Comparison of ENCODE assay signal across 9 cellular contexts in the genomic region with DNA sequence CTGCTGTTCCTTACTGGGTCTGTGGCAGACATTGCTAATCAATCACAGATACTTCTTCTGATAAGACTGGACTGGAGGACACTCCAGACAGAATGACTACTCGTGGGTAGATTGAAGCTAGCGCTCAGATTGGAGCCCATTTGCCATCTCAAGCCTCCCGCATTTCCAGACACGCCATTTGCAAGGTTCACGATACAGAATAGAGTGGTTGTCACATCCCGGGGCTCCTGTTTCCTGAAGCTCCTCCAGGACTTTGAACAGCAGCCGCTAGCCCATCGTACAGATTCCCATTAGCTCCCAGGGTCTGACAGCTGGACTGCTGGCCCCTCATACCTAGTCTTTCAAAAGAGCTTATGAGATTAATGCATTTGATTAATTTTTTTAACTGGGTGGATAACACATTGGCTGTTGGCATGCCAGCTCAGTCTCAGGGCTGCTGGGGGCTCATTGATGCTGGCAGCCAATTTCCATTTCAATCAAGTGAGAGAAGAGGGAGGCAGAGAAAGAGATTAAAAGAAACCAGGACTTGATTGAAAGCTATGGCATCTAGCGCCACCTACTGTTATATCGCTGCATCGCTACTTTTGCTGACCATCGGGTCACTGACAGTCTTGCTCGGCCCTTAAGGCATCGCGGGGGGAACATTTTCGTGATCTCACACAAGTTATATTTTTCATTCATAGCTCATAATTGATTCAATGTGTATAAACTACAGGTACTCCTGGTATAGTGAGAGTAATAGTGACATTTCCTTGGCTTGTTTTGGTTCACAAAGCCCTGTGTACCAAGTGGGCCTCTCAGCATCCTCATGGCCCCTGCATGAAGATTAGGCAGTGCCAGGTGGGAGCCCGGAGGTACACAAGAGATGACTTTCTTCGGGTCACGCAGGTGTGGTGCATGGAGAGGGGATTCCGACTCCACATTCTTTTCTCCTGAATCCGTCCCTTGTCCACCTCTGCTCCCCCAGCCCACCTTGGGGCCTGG.
DNase-seq lines count a peak whose midpoint lies in the region; ATAC-seq, FAIRE-seq and TF ChIP-seq lines count a peak whose summit lies in the region.
"Had no signal": no experiment of that assay in that cellular context is flagged by ENCODE, and none has a peak within 500 bp of the region (broad histone marks: within the 10 kb centered on the region; RNA-seq: fewer than 3 reads in every experiment).

No MANE protein-coding gene starts in this region.

- H4K20me1 ChIP-seq in Loucy (ENCODE audit: insufficient read depth, low read length, poor library complexity, severe bottlenecking): no peaks in the 10 kb centered on the region

- DNase-seq in SKM-1 treated with dmso at 0.1 percent for 144 hours (lab: John Stamatoyannopoulos, UW; ENCODE audit: unreplicated experiment): peak; percentile 8
- no peak for DNase-seq in SKM-1 (lab: John Stamatoyannopoulos, UW; ENCODE audit: unreplicated experiment)
- DNase-seq in RCC 7860 (ENCODE audit: low spot score): peak; percentile 37
- DNase-seq in caudate nucleus (lab: John Stamatoyannopoulos, UW): peak in 50 of 61 donors; percentile 1 to 61 (median 24)
- peak; percentile 63 for DNase-seq in kidney tubule cell (ENCODE audit: low spot score)
- DNase-seq in stimulated activated effector memory CD8-positive, alpha-beta T cell treated with anti-CD3 and anti-CD28 coated beads, Interleukin-12 subunit alpha, Interleukin-12 subunit beta, amount 100 ng/mL, for 72 hours (ENCODE audit: low spot score in 2 of 2): peak; percentile 6 to 67

- no peak overlapping the region for H3K27ac Mint-ChIP-seq in stimulated activated effector memory CD8-positive, alpha-beta T cell treated with anti-CD3 and anti-CD28 coated beads, Interleukin-12 subunit alpha, Interleukin-12 subunit beta, amount 100 ng/mL, for 72 hours
- H3K27ac Mint-ChIP-seq: effector memory CD8-positive, alpha-beta T cell had no signal

- H3K79me2 ChIP-seq in Loucy (ENCODE audit: insufficient read depth, low read length): no peaks in the 10 kb centered on the region

- H3K9ac ChIP-seq in Loucy (ENCODE audit: low read depth, low read length, poor library complexity, severe bottlenecking): no peak overlapping the region

- no peaks in the 10 kb centered on the region for H3K9me3 Mint-ChIP-seq in stimulated activated effector memory CD8-positive, alpha-beta T cell treated with anti-CD3 and anti-CD28 coated beads, Interleukin-12 subunit alpha, Interleukin-12 subunit beta, amount 100 ng/mL, for 72 hours
- H3K9me3 Mint-ChIP-seq: effector memory CD8-positive, alpha-beta T cell had no signal

- H3K9me2 ChIP-seq in Loucy (replicated peaks; ENCODE audit: low read depth, low read length): no peaks in the 10 kb centered on the region

- ATAC-seq in stimulated activated effector memory CD8-positive, alpha-beta T cell treated with anti-CD3 and anti-CD28 coated beads, Interleukin-12 subunit alpha, Interleukin-12 subunit beta, amount 100 ng/mL, for 72 hours: no peak
- ATAC-seq in HG03196 (IDR thresholded peaks at IDR 0.05; ENCODE audit: unreplicated experiment): no peak
- ATAC-seq: effector memory CD8-positive, alpha-beta T cell had no signal

- H3K9me3 ChIP-seq in Loucy (ENCODE audit: insufficient read depth, low read depth, low read length): no peaks in the 10 kb centered on the region

- no peak for FAIRE-seq in RCC 7860 (lab: Jason Lieb, UNC)

- no peaks in the 10 kb centered on the region for H3K4me1 ChIP-seq in Loucy (ENCODE audit: insufficient read depth, low read length, poor library complexity, severe bottlenecking)

- no peak overlapping the region for H2AFZ ChIP-seq in Loucy (ENCODE audit: low read length)

- peak; percentile 96 for TF ChIP-seq CTCF in Loucy (conservative IDR thresholded peaks at IDR 0.05; ENCODE audit: low read length)

- no peaks in the 10 kb centered on the region for H3K36me3 ChIP-seq in Loucy (ENCODE audit: insufficient read depth, low read length)

- peaks cover 8% of the 10 kb centered on the region for H3K4me1 Mint-ChIP-seq in stimulated activated effector memory CD8-positive, alpha-beta T cell treated with anti-CD3 and anti-CD28 coated beads, Interleukin-12 subunit alpha, Interleukin-12 subunit beta, amount 100 ng/mL, for 72 hours

- H3K4me2 ChIP-seq in Loucy (ENCODE audit: low read depth, low read length, poor library complexity, severe bottlenecking): no peak overlapping the region

- no peaks in the 10 kb centered on the region for H3F3A ChIP-seq in Loucy (ENCODE audit: low read depth)

- no peaks in the 10 kb centered on the region for H3K27me3 ChIP-seq in Loucy (ENCODE audit: insufficient read depth, low read length, poor library complexity, severe bottlenecking)

- H3K27ac ChIP-seq in caudate nucleus (ENCODE audit: low read depth, low read length): no peak overlapping the region

- no peaks in the 10 kb centered on the region for H3K36me3 Mint-ChIP-seq in stimulated activated effector memory CD8-positive, alpha-beta T cell treated with anti-CD3 and anti-CD28 coated beads, Interleukin-12 subunit alpha, Interleukin-12 subunit beta, amount 100 ng/mL, for 72 hours

- no peak overlapping the region for H3K4me3 ChIP-seq in Loucy (ENCODE audit: low read length, poor library complexity, severe bottlenecking)

- no peak overlapping the region for H3K4me3 Mint-ChIP-seq in stimulated activated effector memory CD8-positive, alpha-beta T cell treated with anti-CD3 and anti-CD28 coated beads, Interleukin-12 subunit alpha, Interleukin-12 subunit beta, amount 100 ng/mL, for 72 hours
- H3K4me3 Mint-ChIP-seq: effector memory CD8-positive, alpha-beta T cell had no signal
